39 cellular contexts compared by ENCODE assay signal in the genomic region with DNA sequence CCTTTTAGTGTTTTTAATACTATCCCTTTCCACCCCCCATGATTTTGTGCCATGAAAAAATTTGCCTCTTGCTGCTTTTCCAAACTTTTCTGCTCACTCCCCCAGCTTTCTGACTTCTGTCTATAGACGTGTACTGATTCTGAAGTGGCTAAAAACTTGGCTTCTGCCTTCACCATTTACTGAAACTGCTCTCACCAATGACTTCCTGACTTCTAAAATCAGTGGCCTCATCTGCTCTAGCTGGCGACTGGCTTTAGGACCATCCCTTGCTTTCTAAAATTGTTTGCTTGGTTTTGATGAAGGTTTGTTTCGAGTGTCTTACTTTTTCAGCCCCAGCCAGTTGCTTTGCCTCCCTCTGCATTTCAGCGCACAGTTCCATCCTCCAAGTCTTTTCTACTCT.
"Had no signal": no experiment of that assay in that cellular context is flagged by ENCODE, and none has a peak within 500 bp of the region (broad histone marks: within the 10 kb centered on the region; RNA-seq: fewer than 3 reads in every experiment).

No MANE protein-coding gene starts in this region.

- FAIRE-seq: astrocyte, bronchial epithelial cell, colon had no signal

- H3K27ac ChIP-seq: adrenal gland, ascending aorta, body of pancreas, brain microvascular endothelial cell, breast epithelium, cardiac muscle cell, colonic mucosa had no signal

- H3K27me3 ChIP-seq: adrenal gland, ascending aorta, body of pancreas, brain microvascular endothelial cell, breast epithelium, cardiac muscle cell, colonic mucosa had no signal

- H3K27ac Mint-ChIP-seq: activated naive CD4-positive, alpha-beta T cell treated with anti-CD3 and anti-CD28 coated beads for 36 hours; activated naive CD4-positive, alpha-beta T cell treated with anti-CD3 and anti-CD28 coated beads, Interleukin-2, amount 10 ng/mL, durations not matched to agents 7 days and 5 days; activated naive CD4-positive, alpha-beta T cell treated with anti-CD3 and anti-CD28 coated beads, Interleukin-2, amount 50 U/mL, for 24 hours; activated naive CD4-positive, alpha-beta T cell treated with anti-CD3 and anti-CD28 coated beads, Interleukin-2, amount 50 U/mL, for 72 hours; activated naive CD8-positive, alpha-beta T cell; activated naive CD8-positive, alpha-beta T cell treated with anti-CD3 and anti-CD28 coated beads for 36 hours; activated naive CD8-positive, alpha-beta T cell treated with anti-CD3 and anti-CD28 coated beads, Interleukin-2, amount 10 ng/mL, durations not matched to agents 7 days and 5 days; activated naive CD8-positive, alpha-beta T cell treated with anti-CD3 and anti-CD28 coated beads, Interleukin-2, amount 50 U/mL, for 24 hours; activated T-cell treated with anti-CD3 and anti-CD28 coated beads, Interleukin-2, amount 50 U/mL, for 72 hours; activated T-helper 1 cell treated with anti-CD3 and anti-CD28 coated beads, Interleukin-12 subunit alpha, Interleukin-12 subunit beta, Interleukin-2, Interleukin-4 antibody, amounts not matched to agents 30 ng/mL and 10 ng/mL and 1 ng/mL, durations not matched to agents 14 hours and 24 hours and 36 hours; activated T-helper 17 cell treated with anti-CD3 and anti-CD28 coated beads, Interleukin-2, amount 50 U/mL, for 72 hours; activated T-helper 2 cell treated with anti-CD3 and anti-CD28 coated beads, Interferon-gamma antibody, Interleukin-2, Interleukin-4, amounts not matched to agents 10 μg/mL and 5 μg/mL and 100 μg/mL, durations not matched to agents 14 hours and 24 hours and 36 hours; brain had no signal

- H3K4me1 Mint-ChIP-seq: activated naive CD4-positive, alpha-beta T cell treated with anti-CD3 and anti-CD28 coated beads, Interleukin-2, amount 10 ng/mL, durations not matched to agents 7 days and 5 days; activated naive CD4-positive, alpha-beta T cell treated with anti-CD3 and anti-CD28 coated beads, Interleukin-2, amount 50 U/mL, for 24 hours; activated naive CD8-positive, alpha-beta T cell treated with anti-CD3 and anti-CD28 coated beads for 36 hours; activated naive CD8-positive, alpha-beta T cell treated with anti-CD3 and anti-CD28 coated beads, Interleukin-2, amount 10 ng/mL, durations not matched to agents 7 days and 5 days; activated naive CD8-positive, alpha-beta T cell treated with anti-CD3 and anti-CD28 coated beads, Interleukin-2, amount 50 U/mL, for 24 hours; activated T-helper 17 cell treated with anti-CD3 and anti-CD28 coated beads, Interleukin-2, amount 50 U/mL, for 72 hours; central memory CD8-positive, alpha-beta T cell had no signal

- DNase-seq: activated effector memory CD4-positive, alpha-beta T cell treated with anti-CD3 and anti-CD28 coated beads, Interleukin-2, amount 50 U/mL, for 16 hours; activated effector memory CD4-positive, alpha-beta T cell treated with Interleukin-2 at 50 U/mL for 16 hours; activated gamma-delta T cell; activated gamma-delta T cell treated with Interleukin-2 at 50 U/mL for 16 hours; activated naive CD4-positive, alpha-beta T cell; activated naive CD4-positive, alpha-beta T cell treated with anti-CD3 and anti-CD28 coated beads for 36 hours; activated naive CD4-positive, alpha-beta T cell treated with anti-CD3 and anti-CD28 coated beads, Interleukin-2, amount 10 ng/mL, durations not matched to agents 7 days and 5 days; activated naive CD4-positive, alpha-beta T cell treated with anti-CD3 and anti-CD28 coated beads, Interleukin-2, amount 50 U/mL, for 16 hours; activated naive CD4-positive, alpha-beta T cell treated with Interleukin-2 at 50 U/mL for 16 hours; activated naive CD8-positive, alpha-beta T cell treated with anti-CD3 and anti-CD28 coated beads for 36 hours; activated naive CD8-positive, alpha-beta T cell treated with anti-CD3 and anti-CD28 coated beads, Interleukin-2, amount 10 ng/mL, durations not matched to agents 7 days and 5 days; activated naive CD8-positive, alpha-beta T cell treated with anti-CD3 and anti-CD28 coated beads, Interleukin-2, amount 50 U/mL, for 24 hours; activated T-cell treated with anti-CD3 and anti-CD28 coated beads, Interleukin-2, amount 50 U/mL, for 48 hours; activated T-cell treated with anti-CD3 and anti-CD28 coated beads, Interleukin-2, amount 50 U/mL, for 72 hours; adrenal gland; amniotic stem cell; amygdala; anterior cingulate cortex; aorta; body of pancreas; brain microvascular endothelial cell; caudate nucleus; central memory CD4-positive, alpha-beta T cell; cerebellar nuclear complex; colonic mucosa had no signal

- H3K4me3 Mint-ChIP-seq: activated naive CD4-positive, alpha-beta T cell treated with anti-CD3 and anti-CD28 coated beads for 36 hours; activated naive CD4-positive, alpha-beta T cell treated with anti-CD3 and anti-CD28 coated beads, Interleukin-2, amount 10 ng/mL, durations not matched to agents 7 days and 5 days; activated naive CD4-positive, alpha-beta T cell treated with anti-CD3 and anti-CD28 coated beads, Interleukin-2, amount 50 U/mL, for 24 hours; activated naive CD8-positive, alpha-beta T cell; activated naive CD8-positive, alpha-beta T cell treated with anti-CD3 and anti-CD28 coated beads for 36 hours; activated naive CD8-positive, alpha-beta T cell treated with anti-CD3 and anti-CD28 coated beads, Interleukin-2, amount 10 ng/mL, durations not matched to agents 7 days and 5 days; activated naive CD8-positive, alpha-beta T cell treated with anti-CD3 and anti-CD28 coated beads, Interleukin-2, amount 50 U/mL, for 24 hours; activated T-cell treated with anti-CD3 and anti-CD28 coated beads, Interleukin-2, amount 50 U/mL, for 72 hours; activated T-helper 1 cell treated with anti-CD3 and anti-CD28 coated beads, Interleukin-12 subunit alpha, Interleukin-12 subunit beta, Interleukin-2, Interleukin-4 antibody, amounts not matched to agents 30 ng/mL and 10 ng/mL and 1 ng/mL, durations not matched to agents 14 hours and 24 hours and 36 hours; activated T-helper 17 cell treated with anti-CD3 and anti-CD28 coated beads, Interleukin-2, amount 50 U/mL, for 72 hours; brain; central memory CD8-positive, alpha-beta T cell had no signal

- H3K36me3 Mint-ChIP-seq: activated naive CD4-positive, alpha-beta T cell treated with anti-CD3 and anti-CD28 coated beads, Interleukin-2, amount 10 ng/mL, durations not matched to agents 7 days and 5 days; activated naive CD4-positive, alpha-beta T cell treated with anti-CD3 and anti-CD28 coated beads, Interleukin-2, amount 50 U/mL, for 72 hours; activated naive CD8-positive, alpha-beta T cell treated with anti-CD3 and anti-CD28 coated beads for 36 hours; activated naive CD8-positive, alpha-beta T cell treated with anti-CD3 and anti-CD28 coated beads, Interleukin-2, amount 10 ng/mL, durations not matched to agents 7 days and 5 days had no signal

- H3K36me3 ChIP-seq: adrenal gland, ascending aorta, brain microvascular endothelial cell, breast epithelium, cardiac muscle cell, colonic mucosa had no signal

- H3K4me3 ChIP-seq: adrenal gland, ascending aorta, body of pancreas, breast epithelium, cardiac muscle cell, colonic mucosa had no signal

- ATAC-seq: activated naive CD4-positive, alpha-beta T cell treated with anti-CD3 and anti-CD28 coated beads, Interleukin-2, amount 50 U/mL, for 72 hours; activated naive CD8-positive, alpha-beta T cell treated with anti-CD3 and anti-CD28 coated beads, Interleukin-2, amount 50 U/mL, for 24 hours; activated T-cell treated with anti-CD3 and anti-CD28 coated beads, Interleukin-2, amount 50 U/mL, for 72 hours; activated T-helper 17 cell treated with anti-CD3 and anti-CD28 coated beads, Interleukin-2, amount 50 U/mL, for 72 hours; body of pancreas had no signal

- H3K9me3 ChIP-seq: adrenal gland, ascending aorta, body of pancreas, breast epithelium, colonic mucosa had no signal

- H3K27me3 Mint-ChIP-seq: activated naive CD4-positive, alpha-beta T cell treated with anti-CD3 and anti-CD28 coated beads, Interleukin-2, amount 10 ng/mL, durations not matched to agents 7 days and 5 days; activated naive CD4-positive, alpha-beta T cell treated with anti-CD3 and anti-CD28 coated beads, Interleukin-2, amount 50 U/mL, for 24 hours; activated naive CD8-positive, alpha-beta T cell treated with anti-CD3 and anti-CD28 coated beads for 36 hours; activated naive CD8-positive, alpha-beta T cell treated with anti-CD3 and anti-CD28 coated beads, Interleukin-2, amount 10 ng/mL, durations not matched to agents 7 days and 5 days; activated naive CD8-positive, alpha-beta T cell treated with anti-CD3 and anti-CD28 coated beads, Interleukin-2, amount 50 U/mL, for 24 hours; activated T-helper 17 cell treated with anti-CD3 and anti-CD28 coated beads, Interleukin-2, amount 50 U/mL, for 72 hours; brain had no signal

- H3K9me3 Mint-ChIP-seq: activated naive CD4-positive, alpha-beta T cell treated with anti-CD3 and anti-CD28 coated beads for 36 hours; activated naive CD4-positive, alpha-beta T cell treated with anti-CD3 and anti-CD28 coated beads, Interleukin-2, amount 10 ng/mL, durations not matched to agents 7 days and 5 days; activated naive CD4-positive, alpha-beta T cell treated with anti-CD3 and anti-CD28 coated beads, Interleukin-2, amount 50 U/mL, for 24 hours; activated naive CD4-positive, alpha-beta T cell treated with anti-CD3 and anti-CD28 coated beads, Interleukin-2, amount 50 U/mL, for 72 hours; activated naive CD8-positive, alpha-beta T cell treated with anti-CD3 and anti-CD28 coated beads for 36 hours; activated naive CD8-positive, alpha-beta T cell treated with anti-CD3 and anti-CD28 coated beads, Interleukin-2, amount 10 ng/mL, durations not matched to agents 7 days and 5 days; activated naive CD8-positive, alpha-beta T cell treated with anti-CD3 and anti-CD28 coated beads, Interleukin-2, amount 50 U/mL, for 24 hours; activated T-cell treated with anti-CD3 and anti-CD28 coated beads, Interleukin-2, amount 50 U/mL, for 72 hours; activated T-helper 1 cell treated with anti-CD3 and anti-CD28 coated beads, Interleukin-12 subunit alpha, Interleukin-12 subunit beta, Interleukin-2, Interleukin-4 antibody, amounts not matched to agents 30 ng/mL and 10 ng/mL and 1 ng/mL, durations not matched to agents 14 hours and 24 hours and 36 hours; activated T-helper 17 cell treated with anti-CD3 and anti-CD28 coated beads, Interleukin-2, amount 50 U/mL, for 72 hours; activated T-helper 2 cell treated with anti-CD3 and anti-CD28 coated beads, Interferon-gamma antibody, Interleukin-2, Interleukin-4, amounts not matched to agents 10 μg/mL and 5 μg/mL and 100 μg/mL, durations not matched to agents 14 hours and 24 hours and 36 hours; brain; central memory CD8-positive, alpha-beta T cell had no signal

- H3K4me1 ChIP-seq: adrenal gland, ascending aorta, body of pancreas, breast epithelium, colonic mucosa had no signal
